In genomic region chr1:204672482-204673216, GRCh38 we compare ENCODE assay signal across 21 cellular contexts. TPM values are rescaled to one million over a fixed set of nuclear protein-coding genes. Genes with fewer than 3 reads are reported as not detected.
DNase-seq lines count a peak whose midpoint lies in the region; TF ChIP-seq lines count a peak whose summit lies in the region.
"Had no signal": no experiment of that assay in that cellular context is flagged by ENCODE, and none has a peak within 500 bp of the region (broad histone marks: within the 10 kb centered on the region; RNA-seq: fewer than 3 reads in every experiment).

No MANE protein-coding gene starts in this region.

- H3K9me3 ChIP-seq in HEK293 (ENCODE audit: control insufficient read depth, insufficient read depth, low read depth, low read length), result no peaks in the 10 kb centered on the region
- H3K9me3 ChIP-seq: MG63, SK-N-SH had no signal

- DNase-seq in OCI-M2 (lab: John Stamatoyannopoulos, UW; ENCODE audit: unreplicated experiment) (peak; percentile 41), cerebellum (ENCODE audit: low spot score) (peak; percentile 53), posterior cingulate gyrus (peak in 8 of 10 donors; percentile 54 to 93 (median 67)), CD1c-positive myeloid dendritic cell (ENCODE audit: extremely low spot score) (no peak), activated gamma-delta T cell treated with Interleukin-2 at 50 U/mL for 16 hours (no peak), foreskin melanocyte (no peak)
- DNase-seq: GDM1; Kasumi-1; MG63; NCI-H1048; NCI-H1436 treated with DMSO at 0.1 percent for 48 hours; NCI-H2029; NCI-H748 treated with DMSO at 0.1 percent for 48 hours; NK-92 treated with Interleukin-12 subunit alpha and Interleukin-12 subunit beta, amount 100 ng/mL, for 24 hours; SHP77 treated with DMSO at 0.1 percent for 48 hours; SK-N-SH had no signal

- intact Hi-C loops in posterior cingulate gyrus (cut with DNase I), result no loop called here

- no peak overlapping the region for H3K27ac ChIP-seq in HEK293 (ENCODE audit: extremely low read depth, low read depth, low read length)
- H3K27ac ChIP-seq: BLaER1 treated with 17β-estradiol and CSF1 and Interleukin-3, amounts not matched to agents 10 nM and 100 nM; HL-60 had no signal

- CTCF ChIA-PET in HEK293 (lab: Yijun Ruan, JAX), result interaction anchor here (0.7 to 1.0 kb wide), 2 partner anchors 91 to 134 kb away, joined by 3 to 7 read pairs; no protein-coding TSS in a partner anchor

- no peaks in the 10 kb centered on the region for H3K36me3 ChIP-seq in HEK293 (ENCODE audit: control insufficient read depth in 2 of 2, insufficient read depth in 1 of 2, low read length in 2 of 2)
- H3K36me3 ChIP-seq: MG63 had no signal

- POLR2A ChIA-PET in HEK293 (lab: Yijun Ruan, JAX), result no interaction called here

- TF ChIP-seq CTCF in HEK293 (tag by site-specific recombination; IDR thresholded peaks at IDR 0.05), result no peak

- H3K4me1 ChIP-seq in HEK293 (ENCODE audit: control insufficient read depth, insufficient read depth, low read length), result no peaks in the 10 kb centered on the region

- H3K4me3 ChIP-seq in HEK293 (ENCODE audit: low read depth, low read length), result no peak overlapping the region
- H3K4me3 ChIP-seq: BLaER1 treated with 17β-estradiol and CSF1 and Interleukin-3, amounts not matched to agents 10 nM and 100 nM; MG63 had no signal

TF ChIP-seq in HEK293, 187 proteins besides CTCF, POLR2A, EP300 and RAD21:
- TF ChIP-seq ZNF677 (tag by site-specific recombination; IDR thresholded peaks at IDR 0.05), result peak; percentile 60; the same call in 1 of the 2 replicates
- TF ChIP-seq, protein P1, sequence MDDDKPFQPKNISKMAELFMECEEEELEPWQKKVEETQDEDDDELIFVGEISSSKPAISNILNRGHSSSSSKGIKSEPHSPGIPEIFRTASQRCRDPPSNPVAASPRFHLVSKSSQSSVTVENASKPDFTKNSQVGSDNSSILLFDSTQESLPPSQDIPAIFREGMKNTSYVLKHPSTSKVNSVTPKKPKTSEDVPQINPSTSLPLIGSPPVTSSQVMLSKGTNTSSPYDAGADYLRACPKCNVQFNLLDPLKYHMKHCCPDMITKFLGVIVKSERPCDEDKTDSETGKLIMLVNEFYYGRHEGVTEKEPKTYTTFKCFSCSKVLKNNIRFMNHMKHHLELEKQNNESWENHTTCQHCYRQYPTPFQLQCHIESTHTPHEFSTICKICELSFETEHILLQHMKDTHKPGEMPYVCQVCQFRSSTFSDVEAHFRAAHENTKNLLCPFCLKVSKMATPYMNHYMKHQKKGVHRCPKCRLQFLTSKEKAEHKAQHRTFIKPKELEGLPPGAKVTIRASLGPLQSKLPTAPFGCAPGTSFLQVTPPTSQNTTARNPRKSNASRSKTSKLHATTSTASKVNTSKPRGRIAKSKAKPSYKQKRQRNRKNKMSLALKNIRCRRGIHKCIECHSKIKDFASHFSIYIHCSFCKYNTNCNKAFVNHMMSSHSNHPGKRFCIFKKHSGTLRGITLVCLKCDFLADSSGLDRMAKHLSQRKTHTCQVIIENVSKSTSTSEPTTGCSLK (tag by site-specific recombination; IDR thresholded peaks at IDR 0.05), result no peak

RNA-seq across cellular contexts. Expression of gene LRRN2, which starts 12.9 kb away (rescaled TPM):
- 10.8 TPM for total RNA-seq in cerebellum
- total RNA-seq: A673, RPMI7951 had no signal

Comparison
In these comparisons a context has a peak if more than half of its experiments do, and no peak if none do; other contexts are left out.
1. DNase-seq: peak in OCI-M2 (single experiment), cerebellum (single experiment) and posterior cingulate gyrus (8 of 10); none in CD1c-positive myeloid dendritic cell (single experiment), activated gamma-delta T cell treated with Interleukin-2 at 50 U/mL for 16 hours (single experiment) and foreskin melanocyte (single experiment).